In the genomic region with DNA sequence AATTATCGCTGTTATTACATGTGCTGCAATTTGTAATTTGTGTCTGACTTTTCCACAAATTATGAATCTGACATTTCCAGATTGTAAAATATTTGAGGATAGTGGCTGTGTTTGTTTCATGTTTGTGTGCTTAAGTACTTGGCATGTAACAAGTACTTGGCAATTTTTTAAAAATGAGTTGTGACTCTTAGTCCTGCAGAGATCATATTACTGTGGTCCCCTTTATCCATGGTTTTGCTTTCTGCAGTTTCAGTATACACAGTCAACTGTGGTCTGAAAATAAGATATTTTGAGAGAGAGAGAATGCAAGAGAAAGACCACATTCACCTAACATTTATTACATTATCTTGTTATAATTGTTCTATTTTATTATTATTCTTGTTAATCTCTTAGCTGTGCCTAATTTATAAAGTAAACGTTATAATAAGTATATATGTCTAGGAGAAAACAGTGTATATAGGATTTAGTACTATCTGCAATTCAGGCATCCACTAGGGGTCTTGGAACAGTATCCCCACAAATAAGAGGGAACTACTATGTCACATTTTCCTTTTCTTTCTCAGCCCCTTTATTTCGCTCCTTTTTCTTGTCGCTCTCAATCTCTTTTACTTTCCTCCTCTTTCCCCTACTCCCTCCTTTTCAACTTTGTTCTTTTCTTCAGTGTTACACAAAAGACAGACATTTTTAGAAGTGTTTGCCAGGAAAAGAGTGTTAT, we compare ENCODE assay signal across 24 cellular contexts.
A peak's percentile ranks its signal among the peaks of the same experiment; 100 is the strongest.
DNase-seq lines count a peak whose midpoint lies in the region; ATAC-seq and TF ChIP-seq lines count a peak whose summit lies in the region.
"Had no signal": no experiment of that assay in that cellular context is flagged by ENCODE, and none has a peak within 500 bp of the region (broad histone marks: within the 10 kb centered on the region; RNA-seq: fewer than 3 reads in every experiment).

No MANE protein-coding gene starts in this region.

- no peak overlapping the region for H3K27ac ChIP-seq in heart right ventricle
- H3K27ac ChIP-seq: brain microvascular endothelial cell, coronary artery, HL-60, lower lobe of right lung had no signal

- WGBS in heart right ventricle, 2 donors = 92 to 93% methylated on average over 4 of the region's 4 CpGs

- peak; percentile 3 for DNase-seq in NCI-H1105 (lab: John Stamatoyannopoulos, UW)
- DNase-seq in NCI-H1105 treated with DMSO at 0.1 percent for 48 hours (lab: John Stamatoyannopoulos, UW) = no peak
- peak; percentile 49 for DNase-seq in LHCN-M2 (ENCODE audit: low read depth)
- DNase-seq in astrocyte of the cerebellum (ENCODE audit: low read depth) = peak; percentile 69
- DNase-seq in myocyte (ENCODE audit: low read depth) = peak; percentile 60
- DNase-seq in NCI-H128 (lab: John Stamatoyannopoulos, UW; ENCODE audit: unreplicated experiment) = no peak
- no peak for DNase-seq in heart right ventricle
- DNase-seq: 8988T; activated CD4-positive, alpha-beta T cell treated with anti-CD3 and anti-CD28 coated beads for 4 hours; activated naive CD8-positive, alpha-beta T cell treated with anti-CD3 and anti-CD28 coated beads for 36 hours; BE2C; brain microvascular endothelial cell; EL; HFFc6; lower lobe of right lung; NCI-H2081; NCI-H526; OCI-M1; retina; SHP77 treated with DMSO at 0.1 percent for 48 hours had no signal

- H3K9me3 ChIP-seq in heart right ventricle = no peaks in the 10 kb centered on the region
- H3K9me3 ChIP-seq: BE2C, lower lobe of right lung had no signal

- H3K4me1 ChIP-seq in heart right ventricle = no peaks in the 10 kb centered on the region
- H3K4me1 ChIP-seq: BE2C, lower lobe of right lung had no signal

- intact Hi-C loops in heart right ventricle (cut with DNase I) = no loop called here

- ATAC-seq in GM19455 (IDR thresholded peaks at IDR 0.05; ENCODE audit: unreplicated experiment) (no peak), heart right ventricle (no peak)
- ATAC-seq: activated T-helper 17 cell treated with anti-CD3 and anti-CD28 coated beads, Interleukin-2, amount 50 U/mL, for 72 hours; lower lobe of right lung had no signal

- H3K4me3 ChIP-seq in astrocyte of the cerebellum (ENCODE audit: low read depth, low read length) (no peak overlapping the region), heart right ventricle (no peak overlapping the region)
- H3K4me3 ChIP-seq: coronary artery, lower lobe of right lung had no signal

- TF ChIP-seq CTCF in astrocyte of the cerebellum (IDR thresholded peaks at IDR 0.05; ENCODE audit: low read depth, low read length, missing control alignments) (no peak), heart right ventricle (IDR thresholded peaks at IDR 0.05) (no peak)

- in situ Hi-C loops in astrocyte of the cerebellum (cut with HindIII; ENCODE audit: low sequenced_read_pairs) = no loop called here

- H3K27me3 ChIP-seq in heart right ventricle = no peaks in the 10 kb centered on the region
- H3K27me3 ChIP-seq: BE2C, brain microvascular endothelial cell had no signal

- no peaks in the 10 kb centered on the region for H3K36me3 ChIP-seq in heart right ventricle
- H3K36me3 ChIP-seq: BE2C, brain microvascular endothelial cell, lower lobe of right lung had no signal

Comparison
In these comparisons a context has a peak if more than half of its experiments do, and no peak if none do; other contexts are left out.
1. DNase-seq: peak in NCI-H1105 (single experiment), LHCN-M2 (single experiment), astrocyte of the cerebellum (single experiment) and myocyte (single experiment); none in NCI-H1105 treated with DMSO at 0.1 percent for 48 hours (single experiment), NCI-H128 (single experiment) and heart right ventricle (0 of 2).